1 cellular context compared by ENCODE assay signal in the genomic region with DNA sequence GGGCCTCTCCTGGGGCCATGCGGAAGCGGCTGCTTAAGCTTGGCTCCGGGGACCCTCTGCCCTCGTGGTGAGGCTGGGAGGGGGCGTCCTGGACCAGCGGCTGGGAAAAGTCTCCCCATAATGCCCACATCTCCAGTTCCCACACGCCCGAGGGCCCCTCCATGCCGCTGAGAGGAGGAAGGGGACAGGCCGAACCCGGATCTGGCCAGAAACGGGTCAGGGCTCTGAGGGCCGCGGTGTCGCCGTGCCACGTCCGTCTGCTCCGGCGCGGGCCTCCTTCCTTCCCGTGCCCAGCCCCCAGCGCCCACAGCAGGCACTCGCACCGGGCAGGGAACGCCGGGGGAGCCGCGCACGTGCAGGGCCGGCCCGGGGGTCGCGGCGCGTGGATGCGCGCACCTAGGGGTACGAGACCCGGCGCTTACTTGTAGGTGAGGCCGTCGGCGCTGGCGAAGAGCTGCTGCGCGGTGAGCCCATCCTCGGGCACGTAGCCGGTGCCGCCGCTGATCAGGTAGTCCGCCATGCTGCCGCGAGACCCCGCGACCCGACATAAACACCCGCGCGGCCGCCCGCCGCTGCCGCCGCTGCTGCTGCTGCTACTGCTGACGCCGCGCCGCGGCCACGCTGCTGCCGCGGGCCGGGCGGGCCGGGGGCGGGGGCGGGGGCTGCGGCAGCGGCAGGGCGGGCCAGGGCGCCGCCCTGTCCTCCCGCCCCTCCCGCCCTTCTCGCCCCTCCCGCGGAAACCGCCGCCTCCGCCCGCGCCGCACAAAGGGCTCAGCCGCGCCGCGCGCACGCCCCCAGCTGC.
TF ChIP-seq lines count a peak whose summit lies in the region.

No MANE protein-coding gene starts in this region.

TF ChIP-seq in A549, 52 proteins besides CTCF, POLR2A, EP300 and RAD21 (continued from another document):
- TF ChIP-seq, protein P1, sequence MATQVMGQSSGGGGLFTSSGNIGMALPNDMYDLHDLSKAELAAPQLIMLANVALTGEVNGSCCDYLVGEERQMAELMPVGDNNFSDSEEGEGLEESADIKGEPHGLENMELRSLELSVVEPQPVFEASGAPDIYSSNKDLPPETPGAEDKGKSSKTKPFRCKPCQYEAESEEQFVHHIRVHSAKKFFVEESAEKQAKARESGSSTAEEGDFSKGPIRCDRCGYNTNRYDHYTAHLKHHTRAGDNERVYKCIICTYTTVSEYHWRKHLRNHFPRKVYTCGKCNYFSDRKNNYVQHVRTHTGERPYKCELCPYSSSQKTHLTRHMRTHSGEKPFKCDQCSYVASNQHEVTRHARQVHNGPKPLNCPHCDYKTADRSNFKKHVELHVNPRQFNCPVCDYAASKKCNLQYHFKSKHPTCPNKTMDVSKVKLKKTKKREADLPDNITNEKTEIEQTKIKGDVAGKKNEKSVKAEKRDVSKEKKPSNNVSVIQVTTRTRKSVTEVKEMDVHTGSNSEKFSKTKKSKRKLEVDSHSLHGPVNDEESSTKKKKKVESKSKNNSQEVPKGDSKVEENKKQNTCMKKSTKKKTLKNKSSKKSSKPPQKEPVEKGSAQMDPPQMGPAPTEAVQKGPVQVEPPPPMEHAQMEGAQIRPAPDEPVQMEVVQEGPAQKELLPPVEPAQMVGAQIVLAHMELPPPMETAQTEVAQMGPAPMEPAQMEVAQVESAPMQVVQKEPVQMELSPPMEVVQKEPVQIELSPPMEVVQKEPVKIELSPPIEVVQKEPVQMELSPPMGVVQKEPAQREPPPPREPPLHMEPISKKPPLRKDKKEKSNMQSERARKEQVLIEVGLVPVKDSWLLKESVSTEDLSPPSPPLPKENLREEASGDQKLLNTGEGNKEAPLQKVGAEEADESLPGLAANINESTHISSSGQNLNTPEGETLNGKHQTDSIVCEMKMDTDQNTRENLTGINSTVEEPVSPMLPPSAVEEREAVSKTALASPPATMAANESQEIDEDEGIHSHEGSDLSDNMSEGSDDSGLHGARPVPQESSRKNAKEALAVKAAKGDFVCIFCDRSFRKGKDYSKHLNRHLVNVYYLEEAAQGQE (IDR thresholded peaks at IDR 0.05): no peak
- TF ChIP-seq BHLHE40 (IDR thresholded peaks at IDR 0.05; ENCODE audit: low read depth, low read length): 0 out of 2 replicates have a peak, but pooled peaks have one; percentile 6
- peak; percentile 49 for TF ChIP-seq MAX (IDR thresholded peaks at IDR 0.05)
- peak; percentile 14; the same call in 1 of the 2 replicates for TF ChIP-seq PHF8 (IDR thresholded peaks at IDR 0.05; ENCODE audit: borderline replicate concordance, low read depth)
- no peak for TF ChIP-seq NR3C1 (IDR thresholded peaks at IDR 0.05)
- no peak for TF ChIP-seq POLR2AphosphoS2 (conservative IDR thresholded peaks at IDR 0.05; ENCODE audit: low read length)
- TF ChIP-seq MYC (IDR thresholded peaks at IDR 0.05; ENCODE audit: borderline replicate concordance, low read length): 0 out of 2 replicates have a peak, but pooled peaks have one; percentile 10
- TF ChIP-seq JUN (IDR thresholded peaks at IDR 0.05): peak in 1 of 2 experiments; percentile 46; a peak in 1 of 5 replicates
